In the genomic region with DNA sequence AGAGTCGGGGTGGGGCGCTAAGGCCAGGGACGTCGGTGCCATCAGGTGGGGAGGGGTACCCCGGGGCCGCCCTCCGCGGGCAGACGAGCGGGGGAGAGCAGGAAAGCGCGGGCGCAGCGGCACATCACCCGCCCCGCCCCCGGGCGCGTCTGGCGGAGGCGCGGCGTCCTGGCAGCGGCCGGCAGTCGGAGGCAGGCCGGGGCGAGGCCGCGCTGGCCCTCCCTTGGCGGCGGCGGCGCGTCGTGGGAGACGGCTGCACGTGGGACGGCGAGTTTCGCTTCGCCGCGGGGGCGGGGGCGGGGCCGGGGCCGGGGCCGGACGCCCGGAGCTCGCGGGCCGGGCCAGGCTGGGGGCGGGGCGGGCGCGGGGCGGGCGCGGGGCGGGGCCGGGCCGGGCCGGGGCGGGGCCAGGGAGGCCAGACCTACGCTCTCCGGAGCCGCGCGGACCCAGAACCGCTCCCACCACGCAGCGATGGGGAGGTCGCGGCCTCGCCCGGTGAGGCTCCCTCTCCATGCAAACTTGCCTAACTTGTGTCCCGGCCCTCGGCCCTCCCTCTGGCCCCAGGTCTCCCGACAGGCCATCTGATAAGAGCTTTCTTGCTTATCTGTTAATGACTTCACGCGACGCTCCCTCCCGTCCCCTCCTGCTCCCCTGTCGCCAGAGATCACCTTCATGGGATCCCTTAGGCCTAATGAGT, we compare ENCODE assay signal across 8 cellular contexts. TPM values are rescaled to one million over a fixed set of nuclear protein-coding genes. Genes with fewer than 3 reads are reported as not detected.
A peak's percentile ranks its signal among the peaks of the same experiment; 100 is the strongest.
DNase-seq lines count a peak whose midpoint lies in the region; ATAC-seq and TF ChIP-seq lines count a peak whose summit lies in the region.

No MANE protein-coding gene starts in this region.

- no peaks in the 10 kb centered on the region for H3K36me3 ChIP-seq in SJCRH30
- H3K36me3 ChIP-seq in cardiac muscle cell, result no peaks in the 10 kb centered on the region
- H3K36me3 ChIP-seq in trophoblast cell (ENCODE audit: control insufficient read depth in 1 of 2, insufficient read depth in 2 of 2, low read length in 2 of 2), result no peaks in the 10 kb centered on the region
- H3K36me3 ChIP-seq in aorta (ENCODE audit: control insufficient read depth in 1 of 2, insufficient read depth in 2 of 2, low read length in 1 of 2), result no peaks in the 10 kb centered on the region

- H3K23ac ChIP-seq in trophoblast cell (ENCODE audit: low read length), result no peak overlapping the region

- H3K4me2 ChIP-seq in trophoblast cell (ENCODE audit: low read length), result peak overlapping the region; percentile 94

- no peak overlapping the region for H4K12ac ChIP-seq in trophoblast cell (ENCODE audit: low read depth, low read length)

- H3K4me1 ChIP-seq in SJCRH30 (no peaks in the 10 kb centered on the region), cardiac muscle cell (ENCODE audit: low read depth) (no peaks in the 10 kb centered on the region), trophoblast cell (ENCODE audit: control insufficient read depth in 1 of 2, insufficient read depth in 2 of 2, low read length in 2 of 2) (peaks cover 2 to 13% of the 10 kb centered on the region in 2 experiments), aorta (ENCODE audit: control insufficient read depth in 1 of 2, insufficient read depth in 2 of 2, low read length in 2 of 2) (no peaks in the 10 kb centered on the region)

- H3K9ac ChIP-seq in trophoblast cell (ENCODE audit: low read length), result no peak overlapping the region

- no CpG with 5 or more reads among the region's 86 CpGs for WGBS in trophoblast cell (ENCODE audit: extremely low coverage, insufficient coverage, insufficient read length)
- 1% methylated on average over 16 to 86 of the region's 86 CpGs for WGBS in aorta, 2 donors

- H3K18ac ChIP-seq in trophoblast cell (ENCODE audit: low read length), result no peak overlapping the region

- no peak overlapping the region for H2BK120ac ChIP-seq in trophoblast cell (ENCODE audit: insufficient read depth, low read length, poor library complexity)

- H3K4ac ChIP-seq in trophoblast cell (ENCODE audit: low read depth, low read length), result no peak overlapping the region

- ATAC-seq in HG03354 (IDR thresholded peaks at IDR 0.05; ENCODE audit: poor library complexity, severe bottlenecking, unreplicated experiment), result peak; percentile 57
- ATAC-seq in activated naive CD4-positive, alpha-beta T cell treated with anti-CD3 and anti-CD28 coated beads, Interleukin-2, amount 50 U/mL, for 72 hours, result peak; percentile 80 to 82
- peak; percentile 82 for ATAC-seq in aorta (ENCODE audit: low FRiP score)

- H3K4me3 ChIP-seq in SJCRH30, result peak overlapping the region; percentile 45
- H3K4me3 ChIP-seq in cardiac muscle cell, result peak overlapping the region; percentile 37
- H3K4me3 ChIP-seq in trophoblast cell (ENCODE audit: low read depth, low read length), result peak overlapping the region; percentile 69
- no peak overlapping the region for H3K4me3 ChIP-seq in aorta (ENCODE audit: low read length in 2 of 2)

- H4K8ac ChIP-seq in trophoblast cell (ENCODE audit: low read depth, low read length), result no peak overlapping the region

- no peak overlapping the region for H3K27ac Mint-ChIP-seq in activated naive CD4-positive, alpha-beta T cell treated with anti-CD3 and anti-CD28 coated beads, Interleukin-2, amount 50 U/mL, for 72 hours

- DNase-seq in NCI-H82 (lab: John Stamatoyannopoulos, UW) (peak; percentile 67), NCI-H82 treated with DMSO at 0.1 percent for 48 hours (lab: John Stamatoyannopoulos, UW; ENCODE audit: unreplicated experiment) (no peak), SJCRH30 (no peak), cardiac muscle cell (ENCODE audit: low read depth in 1 of 2, low spot score in 1 of 2) (peak; percentile 66 to 76), trophoblast cell (peak; percentile 22 to 53), aorta (peak; percentile 77 to 90)
- peak; percentile 55 to 65 for DNase-seq in activated naive CD4-positive, alpha-beta T cell treated with anti-CD3 and anti-CD28 coated beads, Interleukin-2, amount 50 U/mL, for 72 hours (ENCODE audit: low spot score in 2 of 2)

- peaks cover 0 to 11% of the 10 kb centered on the region in 2 donors for H3K36me3 Mint-ChIP-seq in activated naive CD4-positive, alpha-beta T cell treated with anti-CD3 and anti-CD28 coated beads, Interleukin-2, amount 50 U/mL, for 72 hours

- H3K79me2 ChIP-seq in trophoblast cell (ENCODE audit: control insufficient read depth, insufficient read depth, low read length, poor library complexity), result no peaks in the 10 kb centered on the region

- no peak overlapping the region for H2BK5ac ChIP-seq in trophoblast cell (ENCODE audit: low read depth, low read length, poor library complexity)

- no peak overlapping the region for H2AK5ac ChIP-seq in trophoblast cell (ENCODE audit: low read length)

- TF ChIP-seq CTCF in cardiac muscle cell (IDR thresholded peaks at IDR 0.05; ENCODE audit: low read depth, low read length), result no peak

- H3K27me3 ChIP-seq in SJCRH30 (no peaks in the 10 kb centered on the region), cardiac muscle cell (peaks cover 8% of the 10 kb centered on the region), trophoblast cell (ENCODE audit: insufficient read depth, low read length) (peaks cover 4% of the 10 kb centered on the region), aorta (ENCODE audit: control insufficient read depth in 1 of 2, insufficient read depth in 2 of 2, low read length in 1 of 2) (no peaks in the 10 kb centered on the region)

- H3K9me3 Mint-ChIP-seq in activated naive CD4-positive, alpha-beta T cell treated with anti-CD3 and anti-CD28 coated beads, Interleukin-2, amount 50 U/mL, for 72 hours, result peaks cover 0 to 3% of the 10 kb centered on the region in 2 donors

- H3K79me1 ChIP-seq in trophoblast cell (ENCODE audit: low read length), result no peaks in the 10 kb centered on the region

- no peak overlapping the region for H2BK12ac ChIP-seq in trophoblast cell (ENCODE audit: low read length)

- H4K91ac ChIP-seq in trophoblast cell (ENCODE audit: low read depth, low read length), result no peak overlapping the region

- intact Hi-C loops in aorta (cut with DNase I), result loop anchor here in 1 of 2 donors (5.0 kb wide), 1 partner anchor 39 kb away; no protein-coding TSS in a partner anchor

- no peaks in the 10 kb centered on the region for H3K9me3 ChIP-seq in SJCRH30 (replicated peaks)
- no peaks in the 10 kb centered on the region for H3K9me3 ChIP-seq in cardiac muscle cell (ENCODE audit: low read depth)
- peaks cover 2% of the 10 kb centered on the region for H3K9me3 ChIP-seq in trophoblast cell (ENCODE audit: insufficient read depth, low read depth, low read length)
- H3K9me3 ChIP-seq in aorta (ENCODE audit: control insufficient read depth, low read length), result no peaks in the 10 kb centered on the region

- peak overlapping the region; percentile 30 for H2AFZ ChIP-seq in trophoblast cell (ENCODE audit: insufficient read depth, low read length, poor library complexity)

- no peak overlapping the region for H3K14ac ChIP-seq in trophoblast cell (ENCODE audit: low read length)

- H3K27ac ChIP-seq in SJCRH30 (no peak overlapping the region), cardiac muscle cell (no peak overlapping the region), trophoblast cell (ENCODE audit: low read depth, low read length) (no peak overlapping the region), aorta (ENCODE audit: low read depth in 1 of 2, low read length in 2 of 2) (no peak overlapping the region)

RNA-seq across cellular contexts. Expression of gene ITPR3, which starts 12.5 kb away (rescaled TPM):
- 2.6 and 2.9 TPM in 2 replicates for total RNA-seq in SJCRH30 (2014; rRNA removed; shearing (Covaris generic))
- total RNA-seq in activated naive CD4-positive, alpha-beta T cell treated with anti-CD3 and anti-CD28 coated beads, Interleukin-2, amount 50 U/mL, for 72 hours, result 10 to 100 TPM; 39.2 to 50.8 TPM
- total RNA-seq in cardiac muscle cell (0.35 and 1.1 TPM in 2 replicates), aorta (10 to 100 TPM; 11.9 to 28.8 TPM)
- polyA plus RNA-seq in cardiac muscle cell (0.13 and 0.92 TPM in 2 replicates), aorta (1 to 10 TPM; 4.6 to 7.0 TPM)
- polyA plus RNA-seq in trophoblast cell (2013), result 4.9 and 5.1 TPM in 2 replicates

RNA-seq across cellular contexts. Expression of gene BAK1, which starts 53.5 kb away (rescaled TPM):
- 22.5 and 24.0 TPM in 2 replicates for total RNA-seq in SJCRH30 (2014; rRNA removed; shearing (Covaris generic))
- 10 to 100 TPM; 43.8 to 57.0 TPM for total RNA-seq in activated naive CD4-positive, alpha-beta T cell treated with anti-CD3 and anti-CD28 coated beads, Interleukin-2, amount 50 U/mL, for 72 hours
- total RNA-seq in cardiac muscle cell (39.0 and 60.8 TPM in 2 replicates), aorta (10 to 100 TPM; 12.4 to 15.0 TPM)
- polyA plus RNA-seq in cardiac muscle cell (56.1 and 85.3 TPM in 2 replicates), aorta (10 to 100 TPM; 13.4 to 21.8 TPM)
- polyA plus RNA-seq in trophoblast cell (2013), result 10.7 TPM in 2 replicates

Comparison
In these comparisons a context has a peak if more than half of its experiments do, and no peak if none do; other contexts are left out.
1. DNase-seq: peak in NCI-H82 (single experiment), activated naive CD4-positive, alpha-beta T cell treated with anti-CD3 and anti-CD28 coated beads, Interleukin-2, amount 50 U/mL, for 72 hours (2 of 2), cardiac muscle cell (2 of 2), trophoblast cell (2 of 2) and aorta (2 of 2); none in NCI-H82 treated with DMSO at 0.1 percent for 48 hours (single experiment) and SJCRH30 (0 of 2).
2. H3K4me3 ChIP-seq: peak in SJCRH30 (single experiment), cardiac muscle cell (single experiment) and trophoblast cell (single experiment); none in aorta (0 of 2).
3. Peak in every context shown above with its lines, with median percentiles within 50 percentile points of each other: ATAC-seq.